16 cellular contexts compared by ENCODE assay signal in genomic region chr17:63082952-63083351, GRCh38.
DNase-seq lines count a peak whose midpoint lies in the region; ATAC-seq and TF ChIP-seq lines count a peak whose summit lies in the region.
"Had no signal": no experiment of that assay in that cellular context is flagged by ENCODE, and none has a peak within 500 bp of the region (broad histone marks: within the 10 kb centered on the region; RNA-seq: fewer than 3 reads in every experiment).

No MANE protein-coding gene starts in this region.

- no CpG with 5 or more reads among the region's 1 CpG for WGBS in mesendoderm (ENCODE audit: extremely low coverage, insufficient coverage, low lambda C conversion rate)

- H3K9ac ChIP-seq in mesendoderm (ENCODE audit: low read length): no peak overlapping the region

- H4K5ac ChIP-seq in mesendoderm (ENCODE audit: low read length): no peak overlapping the region

- no peaks in the 10 kb centered on the region for H3K4me1 ChIP-seq in mesendoderm (ENCODE audit: control insufficient read depth, low read depth, low read length)
- H3K4me1 ChIP-seq: left lung, thyroid gland had no signal

- no peak overlapping the region for H3K18ac ChIP-seq in mesendoderm (ENCODE audit: low read length)

- H3K4me2 ChIP-seq in mesendoderm (ENCODE audit: low read length): no peak overlapping the region

- H3K36me3 ChIP-seq in brain microvascular endothelial cell (replicated peaks): no peaks in the 10 kb centered on the region
- H3K36me3 ChIP-seq in mesendoderm (ENCODE audit: control insufficient read depth, insufficient read depth, low read length): no peaks in the 10 kb centered on the region
- H3K36me3 ChIP-seq: left lung, thyroid gland had no signal

- H3K27ac ChIP-seq in brain microvascular endothelial cell (peak overlapping the region; percentile 3), mesendoderm (ENCODE audit: low read depth, low read length) (no peak overlapping the region)
- H3K27ac ChIP-seq: left lung, thyroid gland had no signal

- H3K79me2 ChIP-seq in mesendoderm (ENCODE audit: control insufficient read depth, insufficient read depth, low read length): no peaks in the 10 kb centered on the region

- no peak overlapping the region for H3K23ac ChIP-seq in mesendoderm (ENCODE audit: low read length)

- H3K4me3 ChIP-seq in brain microvascular endothelial cell (ENCODE audit: low read depth, low read length): no peak overlapping the region
- no peak overlapping the region for H3K4me3 ChIP-seq in mesendoderm (ENCODE audit: low read length)
- H3K4me3 ChIP-seq: left lung, thyroid gland had no signal

- no peak overlapping the region for H3K56ac ChIP-seq in mesendoderm (ENCODE audit: low read length)

- ATAC-seq in esophagus mucosa (no peak), GM21529 (IDR thresholded peaks at IDR 0.05; ENCODE audit: unreplicated experiment) (no peak)
- ATAC-seq: naive thymus-derived CD4-positive, alpha-beta T cell had no signal

- no peak overlapping the region for H2BK5ac ChIP-seq in mesendoderm (ENCODE audit: low read length)

- no peak overlapping the region for H3K4ac ChIP-seq in mesendoderm (ENCODE audit: low read depth, low read length)

- TF ChIP-seq CTCF in brain microvascular endothelial cell (IDR thresholded peaks at IDR 0.05; ENCODE audit: low read depth, low read length, missing control alignments): no peak

- in situ Hi-C loops in brain microvascular endothelial cell (cut with HindIII; ENCODE audit: low pct_ligation_motif_present, low sequenced_read_pairs): no loop called here

- no peak overlapping the region for H4K8ac ChIP-seq in mesendoderm (ENCODE audit: low read depth, low read length)

- no peak overlapping the region for H2BK15ac ChIP-seq in mesendoderm (replicated peaks; ENCODE audit: low read depth)

- no peaks in the 10 kb centered on the region for H3K79me1 ChIP-seq in mesendoderm (ENCODE audit: low read length)

- H2BK120ac ChIP-seq in mesendoderm (ENCODE audit: low read depth, low read length): no peak overlapping the region

- H2AK5ac ChIP-seq in mesendoderm (ENCODE audit: low read length): no peak overlapping the region

- DNase-seq in GM03348 (ENCODE audit: low spot score): peak; percentile 16
- peak; percentile 7 for DNase-seq in NCI-H146 treated with DMSO at 0.1 percent for 48 hours (lab: John Stamatoyannopoulos, UW; ENCODE audit: unreplicated experiment)
- peak; percentile 47 for DNase-seq in brain microvascular endothelial cell
- DNase-seq in mesendoderm: peak; percentile 23
- DNase-seq in NCI-H446 treated with DMSO at 0.1 percent for 48 hours (lab: John Stamatoyannopoulos, UW): no peak
- no peak for DNase-seq in NCI-H446 (lab: John Stamatoyannopoulos, UW)
- DNase-seq: activated CD8-positive, alpha-beta memory T cell treated with anti-CD3 and anti-CD28 coated beads, Interleukin-2, amount 50 U/mL, for 48 hours; C1 segment of cervical spinal cord; DND-41; left lung; naive thymus-derived CD4-positive, alpha-beta T cell; NCI-H1105 treated with DMSO at 0.1 percent for 48 hours; stimulated activated CD4-positive, alpha-beta T cell treated with anti-CD3 and anti-CD28 coated beads, Interleukin-1b, Interleukin-23, amount 100 ng/mL, for 48 hours; thyroid gland had no signal

- H3K27me3 ChIP-seq in brain microvascular endothelial cell (replicated peaks): no peaks in the 10 kb centered on the region
- no peaks in the 10 kb centered on the region for H3K27me3 ChIP-seq in mesendoderm (ENCODE audit: insufficient read depth, low read length, poor library complexity)
- H3K27me3 ChIP-seq: left lung, thyroid gland had no signal

Comparison
In these comparisons a context has a peak if more than half of its experiments do, and no peak if none do; other contexts are left out.
1. DNase-seq: peak in GM03348 (single experiment), NCI-H146 treated with DMSO at 0.1 percent for 48 hours (single experiment), brain microvascular endothelial cell (single experiment) and mesendoderm (single experiment); none in NCI-H446 treated with DMSO at 0.1 percent for 48 hours (single experiment) and NCI-H446 (0 of 2).